ENCODE assay signal across 14 cellular contexts in genomic region chr2:85356186-85356585, GRCh38.
"Had no signal": no experiment of that assay in that cellular context is flagged by ENCODE, and none has a peak within 500 bp of the region (broad histone marks: within the 10 kb centered on the region; RNA-seq: fewer than 3 reads in every experiment).

No MANE protein-coding gene starts in this region.

- H3K27ac ChIP-seq: foreskin keratinocyte, heart right ventricle, testis had no signal

- H3K9me3 ChIP-seq: breast epithelium, esophagus squamous epithelium, heart right ventricle, testis had no signal

- H3K4me3 ChIP-seq: testis had no signal

- H3K9me3 Mint-ChIP-seq: activated naive CD4-positive, alpha-beta T cell treated with anti-CD3 and anti-CD28 coated beads, Interleukin-2, amount 50 U/mL, for 72 hours; stimulated activated naive CD8-positive, alpha-beta T cell treated with anti-CD3 and anti-CD28 coated beads, Interleukin-15, Interleukin-2, amounts not matched to agents 100 ng/mL and 50 ng/mL, for 24 hours had no signal

- ATAC-seq: activated naive CD4-positive, alpha-beta T cell treated with anti-CD3 and anti-CD28 coated beads, Interleukin-2, amount 50 U/mL, for 72 hours; foreskin keratinocyte; heart right ventricle; left lobe of liver had no signal

- H3K27ac Mint-ChIP-seq: stimulated activated naive CD8-positive, alpha-beta T cell treated with anti-CD3 and anti-CD28 coated beads, Interleukin-15, Interleukin-2, amounts not matched to agents 100 ng/mL and 50 ng/mL, for 24 hours had no signal

- H3K36me3 ChIP-seq: breast epithelium had no signal

- DNase-seq: activated CD4-positive, alpha-beta T cell treated with anti-CD3 and anti-CD28 coated beads for 1 hour; activated CD8-positive, alpha-beta memory T cell treated with anti-CD3 and anti-CD28 coated beads for 24 hours; amygdala; esophagus squamous epithelium; foreskin keratinocyte; heart right ventricle; islet precursor cell; stimulated activated CD4-positive, alpha-beta T cell treated with anti-CD3 and anti-CD28 coated beads, Interleukin-2, amount 100 ng/mL, for 48 hours; T1000; testis had no signal

- H3K27me3 ChIP-seq: breast epithelium, esophagus squamous epithelium, foreskin keratinocyte, heart right ventricle, testis had no signal

- H3K27me3 Mint-ChIP-seq: stimulated activated naive CD8-positive, alpha-beta T cell treated with anti-CD3 and anti-CD28 coated beads, Interleukin-15, Interleukin-2, amounts not matched to agents 100 ng/mL and 50 ng/mL, for 24 hours had no signal
